ENCODE assay signal across 8 cellular contexts in genomic region chr2:222860740-222861410, GRCh38. TPM values are rescaled to one million over a fixed set of nuclear protein-coding genes. Genes with fewer than 3 reads are reported as not detected.
DNase-seq lines count a peak whose midpoint lies in the region; ATAC-seq and TF ChIP-seq lines count a peak whose summit lies in the region.

Gene ACSL3, plus strand, starts transcription at chr2:222861036. Its CDS starts 47,737 bp downstream, at chr2:222908773.

- H3K27ac ChIP-seq in cardiac muscle cell: peak within 1 kb of the TSS; percentile 98
- peak within 1 kb of the TSS; percentile 93 for H3K27ac ChIP-seq in trophoblast cell (ENCODE audit: low read depth, low read length)
- H3K27ac ChIP-seq in tibial nerve: peak within 1 kb of the TSS; percentile 76 to 94 (median 91)

- peak within 1 kb of the TSS; percentile 100 for H3K14ac ChIP-seq in trophoblast cell (ENCODE audit: low read length)

- H4K12ac ChIP-seq in trophoblast cell (ENCODE audit: low read depth, low read length): peak within 1 kb of the TSS; percentile 88

- peak within 1 kb of the TSS; percentile 97 for H3K9ac ChIP-seq in adipocyte (ENCODE audit: low read length)
- peak within 1 kb of the TSS; percentile 99 for H3K9ac ChIP-seq in trophoblast cell (ENCODE audit: low read length)

- H2AK5ac ChIP-seq in trophoblast cell (ENCODE audit: low read length): peak within 1 kb of the TSS; percentile 97

- peak within 1 kb of the TSS; percentile 100 for H3K18ac ChIP-seq in trophoblast cell (ENCODE audit: low read length)

- H2BK5ac ChIP-seq in trophoblast cell (ENCODE audit: low read depth, low read length, poor library complexity): peak within 1 kb of the TSS; percentile 100

- peak within 1 kb of the TSS; percentile 99 for H2BK120ac ChIP-seq in trophoblast cell (ENCODE audit: insufficient read depth, low read length, poor library complexity)

- WGBS in trophoblast cell (ENCODE audit: extremely low coverage, insufficient coverage, insufficient read length): no CpG with 5 or more reads among the region's 99 CpGs
- WGBS in tibial nerve, 2 donors: 1% methylated on average over 22 to 24 of the region's 99 CpGs

- TF ChIP-seq POLR2A in tibial nerve (IDR thresholded peaks at IDR 0.05): peak; percentile 96 to 99

- H3K4me1 ChIP-seq in adipocyte (ENCODE audit: control insufficient read depth, insufficient read depth, low read length) (peaks cover 46% of the 10 kb centered on the region), cardiac muscle cell (ENCODE audit: low read depth) (peaks cover 35% of the 10 kb centered on the region), trophoblast cell (ENCODE audit: control insufficient read depth in 1 of 2, insufficient read depth in 2 of 2, low read length in 2 of 2) (peaks cover 5 to 12% of the 10 kb centered on the region in 2 experiments), tibial nerve (peaks cover 0 to 45% (median 29%) of the 10 kb centered on the region in 4 donors)

- DNase-seq in NCI-H1417 treated with DMSO at 0.1 percent for 48 hours (lab: John Stamatoyannopoulos, UW) (peak; percentile 62), T follicular helper cell (ENCODE audit: low read depth) (peak; percentile 85), adipocyte (ENCODE audit: low read depth) (peak; percentile 98), cardiac muscle cell (ENCODE audit: low read depth in 1 of 2, low spot score in 1 of 2) (peak; percentile 96 to 99), trophoblast cell (peak; percentile 96 to 97), tibial nerve (ENCODE audit: low spot score in 2 of 2) (peak; percentile 90 to 92)

- peaks cover 15% of the 10 kb centered on the region for H3K79me2 ChIP-seq in trophoblast cell (ENCODE audit: control insufficient read depth, insufficient read depth, low read length, poor library complexity)

- no peaks in the 10 kb centered on the region for H3K9me3 ChIP-seq in adipocyte (ENCODE audit: control insufficient read depth, low read length)
- H3K9me3 ChIP-seq in cardiac muscle cell (ENCODE audit: low read depth): no peaks in the 10 kb centered on the region
- H3K9me3 ChIP-seq in trophoblast cell (ENCODE audit: insufficient read depth, low read depth, low read length): peaks cover 2% of the 10 kb centered on the region
- no peaks in the 10 kb centered on the region for H3K9me3 ChIP-seq in tibial nerve

- peak within 1 kb of the TSS; percentile 84 for H3K4me3 ChIP-seq in GM12875 (ENCODE audit: low read depth, low read length)
- H3K4me3 ChIP-seq in adipocyte (ENCODE audit: low read length): peak within 1 kb of the TSS; percentile 99
- H3K4me3 ChIP-seq in cardiac muscle cell: peak within 1 kb of the TSS; percentile 94
- peak within 1 kb of the TSS; percentile 98 for H3K4me3 ChIP-seq in trophoblast cell (ENCODE audit: low read depth, low read length)
- H3K4me3 ChIP-seq in tibial nerve: peak within 1 kb of the TSS; percentile 79 to 91 (median 84)

- H4K8ac ChIP-seq in trophoblast cell (ENCODE audit: low read depth, low read length): peak within 1 kb of the TSS; percentile 94

- peak within 1 kb of the TSS; percentile 82 for H2BK12ac ChIP-seq in trophoblast cell (ENCODE audit: low read length)

- H3K4me2 ChIP-seq in trophoblast cell (ENCODE audit: low read length): peak within 1 kb of the TSS; percentile 86

- H3K4ac ChIP-seq in trophoblast cell (ENCODE audit: low read depth, low read length): peak within 1 kb of the TSS; percentile 98

- H3K36me3 ChIP-seq in adipocyte (ENCODE audit: control insufficient read depth, insufficient read depth, low read length, severe bottlenecking): no peaks in the 10 kb centered on the region
- H3K36me3 ChIP-seq in cardiac muscle cell: no peaks in the 10 kb centered on the region
- H3K36me3 ChIP-seq in trophoblast cell (ENCODE audit: control insufficient read depth in 1 of 2, insufficient read depth in 2 of 2, low read length in 2 of 2): no peaks in the 10 kb centered on the region
- H3K36me3 ChIP-seq in tibial nerve: no peaks in the 10 kb centered on the region

- H4K91ac ChIP-seq in trophoblast cell (ENCODE audit: low read depth, low read length): peak within 1 kb of the TSS; percentile 97

- TF ChIP-seq CTCF in GM12875 (IDR thresholded peaks at IDR 0.05; ENCODE audit: borderline replicate concordance, insufficient read depth, low read depth, low read length) (0 out of 2 replicates have a peak, but pooled peaks have one; percentile 16), cardiac muscle cell (IDR thresholded peaks at IDR 0.05; ENCODE audit: low read depth, low read length) (no peak), tibial nerve (IDR thresholded peaks at IDR 0.05) (peak in 4 of 5 experiments; percentile 19 to 56 (median 40))

- no peak within 1 kb of the TSS for H3K23ac ChIP-seq in trophoblast cell (ENCODE audit: low read length)

- no peaks in the 10 kb centered on the region for H3K27me3 ChIP-seq in adipocyte (replicated peaks; ENCODE audit: control insufficient read depth, insufficient read depth, low read length)
- no peaks in the 10 kb centered on the region for H3K27me3 ChIP-seq in cardiac muscle cell
- H3K27me3 ChIP-seq in trophoblast cell (ENCODE audit: insufficient read depth, low read length): no peaks in the 10 kb centered on the region
- no peaks in the 10 kb centered on the region for H3K27me3 ChIP-seq in tibial nerve

- TF ChIP-seq EP300 in tibial nerve (IDR thresholded peaks at IDR 0.05): peak; percentile 24 to 99

- H3K79me1 ChIP-seq in trophoblast cell (ENCODE audit: low read length): peaks cover 9% of the 10 kb centered on the region

- peak; percentile 98 for ATAC-seq in HG02759 (IDR thresholded peaks at IDR 0.05; ENCODE audit: unreplicated experiment)

- peak within 1 kb of the TSS; percentile 92 for H2AFZ ChIP-seq in trophoblast cell (ENCODE audit: insufficient read depth, low read length, poor library complexity)

RNA-seq across cellular contexts. Expression of gene ACSL3, which starts in this region (rescaled TPM):
- total RNA-seq in cardiac muscle cell: 148 and 177 TPM in 2 replicates
- polyA plus RNA-seq in cardiac muscle cell: 108 and 119 TPM in 2 replicates
- polyA plus RNA-seq in trophoblast cell (2013): 119 and 124 TPM in 2 replicates
- total RNA-seq in tibial nerve: 10 to 100 TPM; 38.4 to 57.3 (median 53.5) TPM

Comparison
In these comparisons a context has a peak if more than half of its experiments do, and no peak if none do; other contexts are left out.
1. Peak in every context shown above with its lines: DNase-seq, ATAC-seq, H3K4me3 ChIP-seq and H3K27ac ChIP-seq.